1 cellular context compared by ENCODE assay signal in the genomic region with DNA sequence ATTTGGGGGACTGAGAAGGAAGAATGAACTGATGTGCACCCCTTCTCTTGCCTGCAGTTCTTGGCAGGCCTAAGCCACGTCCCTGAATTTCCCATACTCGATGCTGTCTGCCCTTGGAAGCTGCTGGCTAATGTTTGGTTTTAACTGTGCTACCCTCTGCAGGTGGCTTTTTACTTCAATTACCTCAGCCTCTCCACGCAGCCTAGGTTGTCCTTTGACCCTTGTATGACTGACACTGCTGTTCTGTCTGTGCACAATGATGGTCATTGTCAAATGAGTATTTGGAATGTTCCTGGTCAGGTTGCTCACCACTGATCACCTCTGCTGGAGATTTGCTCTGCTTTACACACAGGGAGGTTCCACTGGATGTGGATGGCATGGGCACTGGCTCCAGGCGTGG.
TF ChIP-seq lines count a peak whose summit lies in the region.

No MANE protein-coding gene starts in this region.

TF ChIP-seq in GM23338, 12 proteins besides CTCF, POLR2A, EP300 and RAD21 (continued from another document):
- TF ChIP-seq, protein P1, sequence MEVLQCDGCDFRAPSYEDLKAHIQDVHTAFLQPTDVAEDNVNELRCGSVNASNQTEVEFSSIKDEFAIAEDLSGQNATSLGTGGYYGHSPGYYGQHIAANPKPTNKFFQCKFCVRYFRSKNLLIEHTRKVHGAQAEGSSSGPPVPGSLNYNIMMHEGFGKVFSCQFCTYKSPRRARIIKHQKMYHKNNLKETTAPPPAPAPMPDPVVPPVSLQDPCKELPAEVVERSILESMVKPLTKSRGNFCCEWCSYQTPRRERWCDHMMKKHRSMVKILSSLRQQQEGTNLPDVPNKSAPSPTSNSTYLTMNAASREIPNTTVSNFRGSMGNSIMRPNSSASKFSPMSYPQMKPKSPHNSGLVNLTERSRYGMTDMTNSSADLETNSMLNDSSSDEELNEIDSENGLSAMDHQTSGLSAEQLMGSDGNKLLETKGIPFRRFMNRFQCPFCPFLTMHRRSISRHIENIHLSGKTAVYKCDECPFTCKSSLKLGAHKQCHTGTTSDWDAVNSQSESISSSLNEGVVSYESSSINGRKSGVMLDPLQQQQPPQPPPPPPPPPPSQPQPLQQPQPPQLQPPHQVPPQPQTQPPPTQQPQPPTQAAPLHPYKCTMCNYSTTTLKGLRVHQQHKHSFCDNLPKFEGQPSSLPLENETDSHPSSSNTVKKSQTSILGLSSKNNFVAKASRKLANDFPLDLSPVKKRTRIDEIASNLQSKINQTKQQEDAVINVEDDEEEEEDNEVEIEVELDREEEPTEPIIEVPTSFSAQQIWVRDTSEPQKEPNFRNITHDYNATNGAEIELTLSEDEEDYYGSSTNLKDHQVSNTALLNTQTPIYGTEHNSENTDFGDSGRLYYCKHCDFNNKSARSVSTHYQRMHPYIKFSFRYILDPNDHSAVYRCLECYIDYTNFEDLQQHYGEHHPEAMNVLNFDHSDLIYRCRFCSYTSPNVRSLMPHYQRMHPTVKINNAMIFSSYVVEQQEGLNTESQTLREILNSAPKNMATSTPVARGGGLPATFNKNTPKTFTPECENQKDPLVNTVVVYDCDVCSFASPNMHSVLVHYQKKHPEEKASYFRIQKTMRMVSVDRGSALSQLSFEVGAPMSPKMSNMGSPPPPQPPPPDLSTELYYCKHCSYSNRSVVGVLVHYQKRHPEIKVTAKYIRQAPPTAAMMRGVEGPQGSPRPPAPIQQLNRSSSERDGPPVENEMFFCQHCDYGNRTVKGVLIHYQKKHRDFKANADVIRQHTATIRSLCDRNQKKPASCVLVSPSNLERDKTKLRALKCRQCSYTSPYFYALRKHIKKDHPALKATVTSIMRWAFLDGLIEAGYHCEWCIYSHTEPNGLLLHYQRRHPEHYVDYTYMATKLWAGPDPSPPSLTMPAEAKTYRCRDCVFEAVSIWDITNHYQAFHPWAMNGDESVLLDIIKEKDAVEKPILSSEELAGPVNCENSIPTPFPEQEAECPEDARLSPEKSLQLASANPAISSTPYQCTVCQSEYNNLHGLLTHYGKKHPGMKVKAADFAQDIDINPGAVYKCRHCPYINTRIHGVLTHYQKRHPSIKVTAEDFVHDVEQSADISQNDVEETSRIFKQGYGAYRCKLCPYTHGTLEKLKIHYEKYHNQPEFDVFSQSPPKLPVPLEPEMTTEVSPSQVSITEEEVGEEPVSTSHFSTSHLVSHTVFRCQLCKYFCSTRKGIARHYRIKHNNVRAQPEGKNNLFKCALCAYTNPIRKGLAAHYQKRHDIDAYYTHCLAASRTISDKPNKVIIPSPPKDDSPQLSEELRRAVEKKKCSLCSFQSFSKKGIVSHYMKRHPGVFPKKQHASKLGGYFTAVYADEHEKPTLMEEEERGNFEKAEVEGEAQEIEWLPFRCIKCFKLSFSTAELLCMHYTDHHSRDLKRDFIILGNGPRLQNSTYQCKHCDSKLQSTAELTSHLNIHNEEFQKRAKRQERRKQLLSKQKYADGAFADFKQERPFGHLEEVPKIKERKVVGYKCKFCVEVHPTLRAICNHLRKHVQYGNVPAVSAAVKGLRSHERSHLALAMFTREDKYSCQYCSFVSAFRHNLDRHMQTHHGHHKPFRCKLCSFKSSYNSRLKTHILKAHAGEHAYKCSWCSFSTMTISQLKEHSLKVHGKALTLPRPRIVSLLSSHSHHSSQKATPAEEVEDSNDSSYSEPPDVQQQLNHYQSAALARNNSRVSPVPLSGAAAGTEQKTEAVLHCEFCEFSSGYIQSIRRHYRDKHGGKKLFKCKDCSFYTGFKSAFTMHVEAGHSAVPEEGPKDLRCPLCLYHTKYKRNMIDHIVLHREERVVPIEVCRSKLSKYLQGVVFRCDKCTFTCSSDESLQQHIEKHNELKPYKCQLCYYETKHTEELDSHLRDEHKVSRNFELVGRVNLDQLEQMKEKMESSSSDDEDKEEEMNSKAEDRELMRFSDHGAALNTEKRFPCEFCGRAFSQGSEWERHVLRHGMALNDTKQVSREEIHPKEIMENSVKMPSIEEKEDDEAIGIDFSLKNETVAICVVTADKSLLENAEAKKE (CRISPR knock-in tag; IDR thresholded peaks at IDR 0.05) = no peak
